ENCODE assay signal across 8 cellular contexts in genomic region chr11:73141309-73142127, GRCh38. TPM values are rescaled to one million over a fixed set of nuclear protein-coding genes. Genes with fewer than 3 reads are reported as not detected.
A peak's percentile ranks its signal among the peaks of the same experiment; 100 is the strongest.
DNase-seq lines count a peak whose midpoint lies in the region; ATAC-seq lines count a peak whose summit lies in the region.

No MANE protein-coding gene starts in this region.

- peak overlapping the region; percentile 35 for H3K4me2 ChIP-seq in mesendoderm (ENCODE audit: low read length)

- POLR2A ChIA-PET in activated CD4-positive, alpha-beta memory T cell treated with anti-CD3 and anti-CD28 coated beads for 36 hours (lab: Charles Lee) = interaction anchor here (0.6 to 1.5 kb wide), 5 partner anchors 11 to 107 kb away, joined by 3 to 6 read pairs (median 4); no protein-coding TSS in a partner anchor

- H3K18ac ChIP-seq in mesendoderm (ENCODE audit: low read length) = peak overlapping the region; percentile 53

- H3K36me3 Mint-ChIP-seq in activated CD4-positive, alpha-beta memory T cell treated with anti-CD3 and anti-CD28 coated beads for 36 hours = peaks cover 3% of the 10 kb centered on the region
- peaks cover 36% of the 10 kb centered on the region for H3K36me3 Mint-ChIP-seq in effector memory CD8-positive, alpha-beta T cell (ENCODE audit: insufficient read depth)

- H4K8ac ChIP-seq in mesendoderm (ENCODE audit: low read depth, low read length) = no peak overlapping the region

- H3K4me3 ChIP-seq in mesendoderm (ENCODE audit: low read length) = peak overlapping the region; percentile 36

- H3K4ac ChIP-seq in mesendoderm (ENCODE audit: low read depth, low read length) = no peak overlapping the region

- H3K4me1 Mint-ChIP-seq in activated CD4-positive, alpha-beta memory T cell treated with anti-CD3 and anti-CD28 coated beads for 36 hours (ENCODE audit: low read depth) = peaks cover 34% of the 10 kb centered on the region
- peaks cover 23 to 37% of the 10 kb centered on the region in 2 donors for H3K4me1 Mint-ChIP-seq in effector memory CD8-positive, alpha-beta T cell (ENCODE audit: low read depth in 2 of 2)

- peak; percentile 31 for ATAC-seq in HG02678 (IDR thresholded peaks at IDR 0.05; ENCODE audit: unreplicated experiment)
- peak; percentile 37 for ATAC-seq in effector memory CD8-positive, alpha-beta T cell (replicated peaks)

- no peaks in the 10 kb centered on the region for H3K27me3 Mint-ChIP-seq in activated CD4-positive, alpha-beta memory T cell treated with anti-CD3 and anti-CD28 coated beads for 36 hours
- H3K27me3 Mint-ChIP-seq in effector memory CD8-positive, alpha-beta T cell = no peaks in the 10 kb centered on the region

- H3K9me3 Mint-ChIP-seq in activated CD4-positive, alpha-beta memory T cell treated with anti-CD3 and anti-CD28 coated beads for 36 hours = no peaks in the 10 kb centered on the region
- H3K9me3 Mint-ChIP-seq in effector memory CD8-positive, alpha-beta T cell = no peaks in the 10 kb centered on the region

- no peaks in the 10 kb centered on the region for H3K79me2 ChIP-seq in mesendoderm (ENCODE audit: control insufficient read depth, insufficient read depth, low read length)

- H3K36me3 ChIP-seq in mesendoderm (ENCODE audit: control insufficient read depth, insufficient read depth, low read length) = no peaks in the 10 kb centered on the region

- H3K27ac ChIP-seq in mesendoderm (ENCODE audit: low read depth, low read length) = peak overlapping the region; percentile 85

- H4K5ac ChIP-seq in mesendoderm (ENCODE audit: low read length) = no peak overlapping the region

- no peaks in the 10 kb centered on the region for H3K4me1 ChIP-seq in mesendoderm (ENCODE audit: control insufficient read depth, low read depth, low read length)

- H2BK120ac ChIP-seq in mesendoderm (ENCODE audit: low read depth, low read length) = no peak overlapping the region

- CTCF ChIA-PET in activated CD4-positive, alpha-beta memory T cell treated with anti-CD3 and anti-CD28 coated beads for 36 hours (lab: Charles Lee) = interaction anchor here (0.7 to 2.9 kb wide), 8 partner anchors 11 to 416 kb away, joined by 3 to 22 read pairs (median 8); no protein-coding TSS in a partner anchor

- intact Hi-C loops in activated CD4-positive, alpha-beta memory T cell treated with anti-CD3 and anti-CD28 coated beads for 36 hours (cut with micrococcal nuclease) = loop anchor here (2.0 to 10.0 kb wide), 6 partner anchors 37 to 1351 kb away; partner anchors contain the start of gene LIPT2

- peak overlapping the region; percentile 88 for H3K27ac Mint-ChIP-seq in activated CD4-positive, alpha-beta memory T cell treated with anti-CD3 and anti-CD28 coated beads for 36 hours
- H3K27ac Mint-ChIP-seq in effector memory CD8-positive, alpha-beta T cell = peak overlapping the region; percentile 93 to 98

- no peak overlapping the region for H2BK5ac ChIP-seq in mesendoderm (ENCODE audit: low read length)

- H3K56ac ChIP-seq in mesendoderm (ENCODE audit: low read length) = peak overlapping the region; percentile 88

- no CpG with 5 or more reads among the region's 71 CpGs for WGBS in mesendoderm (ENCODE audit: extremely low coverage, insufficient coverage, low lambda C conversion rate)

- peak overlapping the region; percentile 90 for H3K4me3 Mint-ChIP-seq in activated CD4-positive, alpha-beta memory T cell treated with anti-CD3 and anti-CD28 coated beads for 36 hours
- H3K4me3 Mint-ChIP-seq in effector memory CD8-positive, alpha-beta T cell = peak overlapping the region; percentile 94 to 96

- peak; percentile 20 for DNase-seq in NCI-H2107 treated with DMSO at 0.1 percent for 48 hours (lab: John Stamatoyannopoulos, UW; ENCODE audit: unreplicated experiment)
- DNase-seq in NCI-H2107 (lab: John Stamatoyannopoulos, UW) = no peak
- peak; percentile 90 for DNase-seq in NCI-H2227 (lab: John Stamatoyannopoulos, UW; ENCODE audit: unreplicated experiment)
- DNase-seq in activated CD4-positive, alpha-beta memory T cell treated with anti-CD3 and anti-CD28 coated beads for 36 hours = peak; percentile 70
- peak; percentile 38 to 54 (median 40) for DNase-seq in effector memory CD8-positive, alpha-beta T cell
- DNase-seq in mesendoderm = peak; percentile 85
- peak; percentile 34 to 35 for DNase-seq in stimulated activated CD8-positive, alpha-beta memory T cell treated with anti-CD3 and anti-CD28 coated beads, Interleukin-4, amount 100 ng/mL, for 1 hour (ENCODE audit: low read depth in 2 of 2, low spot score in 1 of 2)

- no peaks in the 10 kb centered on the region for H3K79me1 ChIP-seq in mesendoderm (ENCODE audit: low read length)

- H2AK5ac ChIP-seq in mesendoderm (ENCODE audit: low read length) = no peak overlapping the region

- peak overlapping the region; percentile 70 for H3K9ac ChIP-seq in mesendoderm (ENCODE audit: low read length)

- no peaks in the 10 kb centered on the region for H3K27me3 ChIP-seq in mesendoderm (ENCODE audit: insufficient read depth, low read length, poor library complexity)

- H3K23ac ChIP-seq in mesendoderm (ENCODE audit: low read length) = peak overlapping the region; percentile 69

- H2BK15ac ChIP-seq in mesendoderm (replicated peaks; ENCODE audit: low read depth) = no peak overlapping the region

RNA-seq across cellular contexts. Expression of gene FCHSD2, which starts 0.6 kb away (rescaled TPM):
- total RNA-seq in activated CD4-positive, alpha-beta memory T cell treated with anti-CD3 and anti-CD28 coated beads for 36 hours = 10 to 100 TPM; 21.9 to 24.1 TPM
- 4.9 TPM for polyA plus RNA-seq in mesendoderm (2013, experiment 1 of 2)
- polyA plus RNA-seq in mesendoderm (2013, experiment 2 of 2) = 5.1 TPM
